ENCODE assay signal across 27 cellular contexts in genomic region chr9:22654833-22655232, GRCh38.
DNase-seq lines count a peak whose midpoint lies in the region; ATAC-seq, FAIRE-seq and TF ChIP-seq lines count a peak whose summit lies in the region.
"Had no signal": no experiment of that assay in that cellular context is flagged by ENCODE, and none has a peak within 500 bp of the region (broad histone marks: within the 10 kb centered on the region; RNA-seq: fewer than 3 reads in every experiment).

No MANE protein-coding gene starts in this region.

- no TSS peak for BruUV-seq in HepG2 (replicated peaks; lab: Mats Ljungman, UMichigan)

- no peak for TF ChIP-seq EP300 in HepG2 (IDR thresholded peaks at IDR 0.05; ENCODE audit: low read depth in 2 of 2, low read length in 2 of 2)
- no peak for TF ChIP-seq EP300 in HepG2 (CRISPR knock-in tag; IDR thresholded peaks at IDR 0.05; ENCODE audit: borderline replicate concordance)

- FAIRE-seq in HepG2 (lab: Jason Lieb, UNC) (no peak), astrocyte (lab: Jason Lieb, UNC) (no peak)
- FAIRE-seq: A204.1, D721Med, GM12878, GM19239, H54 had no signal

- H3K4me1 ChIP-seq in HepG2 (ENCODE audit: insufficient read depth, low read length) (no peaks in the 10 kb centered on the region), right lobe of liver (peaks cover 0 to 6% (median 0%) of the 10 kb centered on the region in 4 donors), astrocyte (ENCODE audit: insufficient read depth, low read length) (no peaks in the 10 kb centered on the region), subcutaneous abdominal adipose tissue (ENCODE audit: control insufficient read depth in 5 of 5, insufficient read depth in 5 of 5, low read length in 5 of 5) (peaks cover 0 to 32% (median 21%) of the 10 kb centered on the region in 5 donors)
- H3K4me1 ChIP-seq: BE2C; BLaER1 treated with 17β-estradiol and CSF1 and Interleukin-3, amounts not matched to agents 10 nM and 100 nM; HAP-1 had no signal

- TF ChIP-seq RAD21 in HepG2 (CRISPR knock-in tag; IDR thresholded peaks at IDR 0.05): no peak

- ATAC-seq in HepG2: no peak
- no peak for ATAC-seq in right lobe of liver
- ATAC-seq: GM12878 had no signal

- H3K9me3 Mint-ChIP-seq in astrocyte (ENCODE audit: unreplicated experiment): peaks cover 1% of the 10 kb centered on the region
- H3K9me3 Mint-ChIP-seq in activated CD4-positive, alpha-beta memory T cell treated with anti-CD3 and anti-CD28 coated beads, Interleukin-2, amount 10 ng/mL, durations not matched to agents 7 days and 5 days: no peaks in the 10 kb centered on the region

- H2AFZ ChIP-seq in HepG2 (ENCODE audit: low read length): no peak overlapping the region
- no peak overlapping the region for H2AFZ ChIP-seq in astrocyte (ENCODE audit: low read depth, low read length)

- intact Hi-C loops in HepG2 (cut with micrococcal nuclease; ENCODE audit: unreplicated experiment) (no loop called here), right lobe of liver (cut with DNase I) (no loop called here)

- TF ChIP-seq POLR2A in HepG2 (IDR thresholded peaks at IDR 0.05; ENCODE audit: insufficient read depth in 1 of 2, low read depth in 2 of 2, low read length in 2 of 2): no peak
- TF ChIP-seq POLR2A in right lobe of liver (IDR thresholded peaks at IDR 0.05): no peak

- no peak overlapping the region for H3K27ac ChIP-seq in HepG2 (ENCODE audit: extremely low read length, insufficient read depth, low read length)
- H3K27ac ChIP-seq in right lobe of liver: no peak overlapping the region
- H3K27ac ChIP-seq in astrocyte (ENCODE audit: low read depth, low read length): no peak overlapping the region
- peak overlapping the region; percentile 8 for H3K27ac ChIP-seq in subcutaneous abdominal adipose tissue (ENCODE audit: low read depth, low read length)
- H3K27ac ChIP-seq: 22Rv1; BLaER1 treated with 17β-estradiol and CSF1 and Interleukin-3, amounts not matched to agents 10 nM and 100 nM had no signal

- no peak overlapping the region for H3K27ac Mint-ChIP-seq in astrocyte (ENCODE audit: unreplicated experiment)
- H3K27ac Mint-ChIP-seq in activated CD4-positive, alpha-beta memory T cell treated with anti-CD3 and anti-CD28 coated beads, Interleukin-2, amount 10 ng/mL, durations not matched to agents 7 days and 5 days: no peak overlapping the region
- H3K27ac Mint-ChIP-seq: CD14-positive monocyte; CD4-positive, alpha-beta T cell; CD8-positive, alpha-beta memory T cell had no signal

- POLR2A ChIA-PET in HepG2 (lab: Yijun Ruan, JAX): no interaction called here
- POLR2A ChIA-PET in activated CD4-positive, alpha-beta memory T cell treated with anti-CD3 and anti-CD28 coated beads, Interleukin-2, amount 10 ng/mL, durations not matched to agents 7 days and 5 days (lab: Charles Lee): no interaction called here

- H3K4me3 Mint-ChIP-seq in astrocyte (ENCODE audit: unreplicated experiment): no peak overlapping the region
- H3K4me3 Mint-ChIP-seq in activated CD4-positive, alpha-beta memory T cell treated with anti-CD3 and anti-CD28 coated beads, Interleukin-2, amount 10 ng/mL, durations not matched to agents 7 days and 5 days: no peak overlapping the region
- H3K4me3 Mint-ChIP-seq: CD14-positive monocyte; CD4-positive, alpha-beta T cell; CD8-positive, alpha-beta memory T cell had no signal

- TF ChIP-seq CTCF in HepG2 (CRISPR knock-in tag; IDR thresholded peaks at IDR 0.05) (no peak), right lobe of liver (IDR thresholded peaks at IDR 0.05) (no peak), astrocyte (IDR thresholded peaks at IDR 0.05; ENCODE audit: insufficient read depth, low read depth, low read length) (no peak), fibroblast of the aortic adventitia (IDR thresholded peaks at IDR 0.05; ENCODE audit: insufficient read depth, low read length) (no peak)

- no peaks in the 10 kb centered on the region for H3K36me3 Mint-ChIP-seq in astrocyte (ENCODE audit: low read depth, unreplicated experiment)
- no peaks in the 10 kb centered on the region for H3K36me3 Mint-ChIP-seq in activated CD4-positive, alpha-beta memory T cell treated with anti-CD3 and anti-CD28 coated beads, Interleukin-2, amount 10 ng/mL, durations not matched to agents 7 days and 5 days (ENCODE audit: low read depth)
- H3K36me3 Mint-ChIP-seq: CD14-positive monocyte; CD8-positive, alpha-beta memory T cell had no signal

- in situ Hi-C loops in HepG2 (cut with HindIII; ENCODE audit: extremely low pct_ligation_motif_present, low pct_unique_long_range_greater_than_20kb): no loop called here

- H3K27me3 Mint-ChIP-seq in astrocyte (ENCODE audit: low read depth, unreplicated experiment): no peaks in the 10 kb centered on the region
- H3K27me3 Mint-ChIP-seq in activated CD4-positive, alpha-beta memory T cell treated with anti-CD3 and anti-CD28 coated beads, Interleukin-2, amount 10 ng/mL, durations not matched to agents 7 days and 5 days: no peaks in the 10 kb centered on the region
- H3K27me3 Mint-ChIP-seq: CD4-positive, alpha-beta T cell; CD8-positive, alpha-beta memory T cell had no signal

- H4K20me1 ChIP-seq in HepG2 (ENCODE audit: insufficient read depth, low read length) (no peaks in the 10 kb centered on the region), astrocyte (ENCODE audit: insufficient read depth, low read length) (no peaks in the 10 kb centered on the region)
- H4K20me1 ChIP-seq: BLaER1 treated with 17β-estradiol and CSF1 and Interleukin-3, amounts not matched to agents 10 nM and 100 nM had no signal

- H3K36me3 ChIP-seq in HepG2 (replicated peaks in 1 of 2; ENCODE audit: control insufficient read depth in 1 of 2, insufficient read depth in 2 of 2, low read length in 2 of 2) (no peaks in the 10 kb centered on the region), right lobe of liver (no peaks in the 10 kb centered on the region), astrocyte (ENCODE audit: insufficient read depth, low read length) (no peaks in the 10 kb centered on the region), subcutaneous abdominal adipose tissue (ENCODE audit: control insufficient read depth in 5 of 5, insufficient read depth in 5 of 5, low read length in 5 of 5) (no peaks in the 10 kb centered on the region)
- H3K36me3 ChIP-seq: BE2C; BLaER1 treated with 17β-estradiol and CSF1 and Interleukin-3, amounts not matched to agents 10 nM and 100 nM; HAP-1 had no signal

- H3K4me1 Mint-ChIP-seq in astrocyte (ENCODE audit: low read depth, unreplicated experiment): no peaks in the 10 kb centered on the region
- H3K4me1 Mint-ChIP-seq in activated CD4-positive, alpha-beta memory T cell treated with anti-CD3 and anti-CD28 coated beads, Interleukin-2, amount 10 ng/mL, durations not matched to agents 7 days and 5 days: no peaks in the 10 kb centered on the region
- H3K4me1 Mint-ChIP-seq: CD14-positive monocyte; CD8-positive, alpha-beta memory T cell had no signal

- H3K4me2 ChIP-seq in HepG2 (ENCODE audit: low read depth, low read length) (no peak overlapping the region), astrocyte (ENCODE audit: low read length) (no peak overlapping the region)
- H3K4me2 ChIP-seq: BLaER1 treated with 17β-estradiol and CSF1 and Interleukin-3, amounts not matched to agents 10 nM and 100 nM had no signal

- H3K27me3 ChIP-seq in HepG2 (ENCODE audit: control insufficient read depth in 1 of 2, insufficient read depth in 2 of 2, low read length in 2 of 2): no peaks in the 10 kb centered on the region
- no peaks in the 10 kb centered on the region for H3K27me3 ChIP-seq in right lobe of liver
- no peaks in the 10 kb centered on the region for H3K27me3 ChIP-seq in astrocyte (ENCODE audit: insufficient read depth, low read length)
- H3K27me3 ChIP-seq in subcutaneous abdominal adipose tissue (ENCODE audit: control insufficient read depth in 5 of 5, insufficient read depth in 4 of 5, low read length in 5 of 5): no peaks in the 10 kb centered on the region
- H3K27me3 ChIP-seq: BE2C; BLaER1 treated with 17β-estradiol and CSF1 and Interleukin-3, amounts not matched to agents 10 nM and 100 nM had no signal

- peaks cover 16% of the 10 kb centered on the region for H3K9me3 ChIP-seq in HepG2 (ENCODE audit: low read length)
- no peaks in the 10 kb centered on the region for H3K9me3 ChIP-seq in right lobe of liver
- no peaks in the 10 kb centered on the region for H3K9me3 ChIP-seq in astrocyte (ENCODE audit: insufficient read depth, low read depth, low read length)
- H3K9me3 ChIP-seq in subcutaneous abdominal adipose tissue (ENCODE audit: control insufficient read depth in 5 of 5, low read length in 5 of 5): no peaks in the 10 kb centered on the region
- H3K9me3 ChIP-seq: BE2C; BLaER1 treated with 17β-estradiol and CSF1 and Interleukin-3, amounts not matched to agents 10 nM and 100 nM; HAP-1 had no signal

- H3K4me3 ChIP-seq in HepG2 (replicated peaks in 1 of 3; ENCODE audit: insufficient read depth in 1 of 3, low read depth in 2 of 3, low read length in 3 of 3): no peak overlapping the region
- H3K4me3 ChIP-seq in right lobe of liver: no peak overlapping the region
- H3K4me3 ChIP-seq in astrocyte (ENCODE audit: insufficient read depth, low read depth, low read length): no peak overlapping the region
- no peak overlapping the region for H3K4me3 ChIP-seq in fibroblast of the aortic adventitia (ENCODE audit: low read depth, low read length)
- H3K4me3 ChIP-seq in subcutaneous abdominal adipose tissue (ENCODE audit: low read depth in 1 of 5, low read length in 5 of 5): no peak overlapping the region
- H3K4me3 ChIP-seq: BLaER1 treated with 17β-estradiol and CSF1 and Interleukin-3, amounts not matched to agents 10 nM and 100 nM; GM12878; HAP-1 had no signal

- H3K79me2 ChIP-seq in HepG2 (ENCODE audit: insufficient read depth, low read length): no peaks in the 10 kb centered on the region
- H3K79me2 ChIP-seq in astrocyte (ENCODE audit: insufficient read depth, low read length): no peaks in the 10 kb centered on the region

- no peak for DNase-seq in HepG2 (ENCODE audit: low spot score)
- no peak for DNase-seq in right lobe of liver
- DNase-seq in astrocyte (ENCODE audit: low read depth): peak; percentile 21
- peak; percentile 44 for DNase-seq in fibroblast of the aortic adventitia (ENCODE audit: low read depth)
- no peak for DNase-seq in activated CD4-positive, alpha-beta memory T cell treated with anti-CD3 and anti-CD28 coated beads, Interleukin-2, amount 10 ng/mL, durations not matched to agents 7 days and 5 days
- no peak for DNase-seq in retina
- no peak for DNase-seq in NCI-H2196 (lab: John Stamatoyannopoulos, UW; ENCODE audit: unreplicated experiment)
- DNase-seq: ACHN; AML-193; BE2C; CD4-positive, alpha-beta T cell; CD8-positive, alpha-beta memory T cell; DMS 273 treated with DMSO at 0.1 percent for 48 hours; DMS79; EL; GDM1; GOT3 had no signal

- H3K9ac ChIP-seq in HepG2 (ENCODE audit: insufficient read depth, low read depth, low read length) (no peak overlapping the region), astrocyte (ENCODE audit: low read length) (no peak overlapping the region), subcutaneous abdominal adipose tissue (ENCODE audit: low read length in 5 of 5) (no peak overlapping the region)
- H3K9ac ChIP-seq: BLaER1 treated with 17β-estradiol and CSF1 and Interleukin-3, amounts not matched to agents 10 nM and 100 nM had no signal

- CTCF ChIA-PET in HepG2 (lab: Yijun Ruan, JAX; ENCODE audit: low intra/inter-chr PET ratio, low total read pairs): no interaction called here
- CTCF ChIA-PET in activated CD4-positive, alpha-beta memory T cell treated with anti-CD3 and anti-CD28 coated beads, Interleukin-2, amount 10 ng/mL, durations not matched to agents 7 days and 5 days (lab: Charles Lee): no interaction called here

Comparison
In these comparisons a context has a peak if more than half of its experiments do, and no peak if none do; other contexts are left out.
1. DNase-seq: peak in astrocyte (single experiment) and fibroblast of the aortic adventitia (single experiment); none in HepG2 (single experiment), right lobe of liver (0 of 3), activated CD4-positive, alpha-beta memory T cell treated with anti-CD3 and anti-CD28 coated beads, Interleukin-2, amount 10 ng/mL, durations not matched to agents 7 days and 5 days (single experiment), retina (single experiment) and NCI-H2196 (single experiment).